In genomic region chr9:37371565-37372464, GRCh38 we compare ENCODE assay signal across 10 cellular contexts. TPM values are rescaled to one million over a fixed set of nuclear protein-coding genes. Genes with fewer than 3 reads are reported as not detected.
DNase-seq lines count a peak whose midpoint lies in the region; ATAC-seq and TF ChIP-seq lines count a peak whose summit lies in the region.
"Had no signal": no experiment of that assay in that cellular context is flagged by ENCODE, and none has a peak within 500 bp of the region (broad histone marks: within the 10 kb centered on the region; RNA-seq: fewer than 3 reads in every experiment).

No MANE protein-coding gene starts in this region.

- H3K27me3 ChIP-seq in Panc1 (ENCODE audit: control insufficient read depth, insufficient read depth, low read length) (0 out of 2 replicates have a peak, but pooled peaks cover 2% of the 10 kb centered on the region), SJCRH30 (no peaks in the 10 kb centered on the region), endodermal cell (ENCODE audit: control insufficient read depth, insufficient read depth, low read length, poor library complexity, severe bottlenecking) (no peaks in the 10 kb centered on the region)

- H3K4me3 Mint-ChIP-seq in activated T-cell treated with anti-CD3 and anti-CD28 coated beads, Interleukin-2, amount 50 U/mL, for 4 hours: no peak overlapping the region
- no peak overlapping the region for H3K4me3 Mint-ChIP-seq in endodermal cell

- CTCF ChIA-PET in Panc1 (lab: Charles Lee): no interaction called here

- H3K4me3 ChIP-seq in Panc1 (ENCODE audit: low read depth in 2 of 2, low read length in 2 of 2) (no peak overlapping the region), SJCRH30 (no peak overlapping the region), endodermal cell (ENCODE audit: low read length) (no peak overlapping the region)

- H3K9me3 ChIP-seq in Panc1 (ENCODE audit: control insufficient read depth, insufficient read depth, low read depth, low read length): no peaks in the 10 kb centered on the region
- H3K9me3 ChIP-seq in SJCRH30 (replicated peaks): no peaks in the 10 kb centered on the region
- H3K9me3 ChIP-seq in endodermal cell (ENCODE audit: control insufficient read depth, low read length): no peaks in the 10 kb centered on the region

- H3K27ac Mint-ChIP-seq in endodermal cell: no peak overlapping the region

- peaks cover 8% of the 10 kb centered on the region for H3K27me3 Mint-ChIP-seq in activated T-cell treated with anti-CD3 and anti-CD28 coated beads, Interleukin-2, amount 50 U/mL, for 4 hours (ENCODE audit: low read depth)
- peaks cover 2% of the 10 kb centered on the region for H3K27me3 Mint-ChIP-seq in endodermal cell (ENCODE audit: insufficient read depth)

- WGBS in endodermal cell (ENCODE audit: insufficient coverage in 1 of 2, insufficient read length in 1 of 2), 2 experiments: 73 to 85% methylated on average over 19 to 20 of the region's 20 CpGs

- H3K36me3 Mint-ChIP-seq in activated T-cell treated with anti-CD3 and anti-CD28 coated beads, Interleukin-2, amount 50 U/mL, for 4 hours (ENCODE audit: insufficient read depth): no peaks in the 10 kb centered on the region
- no peaks in the 10 kb centered on the region for H3K36me3 Mint-ChIP-seq in endodermal cell (ENCODE audit: low read depth)

- TF ChIP-seq CTCF in Panc1 (IDR thresholded peaks at IDR 0.05) (no peak), endodermal cell (conservative IDR thresholded peaks at IDR 0.05) (no peak)

- H3K4me1 ChIP-seq in Panc1 (ENCODE audit: control insufficient read depth, insufficient read depth, low read length) (no peaks in the 10 kb centered on the region), SJCRH30 (no peaks in the 10 kb centered on the region), endodermal cell (ENCODE audit: control insufficient read depth, insufficient read depth, low read length) (no peaks in the 10 kb centered on the region)

- peaks cover 16% of the 10 kb centered on the region for H3K4me1 Mint-ChIP-seq in activated T-cell treated with anti-CD3 and anti-CD28 coated beads, Interleukin-2, amount 50 U/mL, for 4 hours (ENCODE audit: low read depth)
- H3K4me1 Mint-ChIP-seq in endodermal cell: no peaks in the 10 kb centered on the region

- intact Hi-C loops in Panc1 (cut with micrococcal nuclease; ENCODE audit: unreplicated experiment): no loop called here

- POLR2A ChIA-PET in Panc1 (lab: Charles Lee): no interaction called here

- in situ Hi-C loops in Panc1 (cut with HindIII; ENCODE audit: low pct_unique_long_range_greater_than_20kb, low sequenced_read_pairs): no loop called here

- peak; percentile 39 to 53 for ATAC-seq in activated T-cell treated with anti-CD3 and anti-CD28 coated beads, Interleukin-2, amount 50 U/mL, for 4 hours
- ATAC-seq in HG02840 (IDR thresholded peaks at IDR 0.05; ENCODE audit: low FRiP score, unreplicated experiment) (peak; percentile 17), Panc1 (0 out of 2 replicates have a peak, but pooled peaks have one; percentile 16)

- H3K27ac ChIP-seq in Panc1 (ENCODE audit: low read length) (no peak overlapping the region), SJCRH30 (no peak overlapping the region), endodermal cell (ENCODE audit: low read depth, low read length) (no peak overlapping the region)

- H3K36me3 ChIP-seq in Panc1 (ENCODE audit: control insufficient read depth, insufficient read depth, low read length) (no peaks in the 10 kb centered on the region), SJCRH30 (no peaks in the 10 kb centered on the region), endodermal cell (ENCODE audit: control insufficient read depth, insufficient read depth, low read length) (no peaks in the 10 kb centered on the region)

- no peak overlapping the region for H3K9ac ChIP-seq in endodermal cell (ENCODE audit: extremely low read depth, low read length, poor library complexity, severe bottlenecking)

- no peak for DNase-seq in activated T-cell treated with anti-CD3 and anti-CD28 coated beads, Interleukin-2, amount 50 U/mL, for 4 hours
- DNase-seq in activated T-cell treated with anti-CD3 and anti-CD28 coated beads, Interleukin-2, amount 50 U/mL, for 1 hour: no peak
- DNase-seq in Panc1 (ENCODE audit: low read depth, low spot score) (no peak), SJCRH30 (no peak), UCSD-AML1 (lab: John Stamatoyannopoulos, UW; ENCODE audit: unreplicated experiment) (no peak), endodermal cell (no peak)
- peak; percentile 36 for DNase-seq in stimulated activated CD8-positive, alpha-beta memory T cell treated with anti-CD3 and anti-CD28 coated beads, Interleukin-4, amount 100 ng/mL, for 48 hours
- DNase-seq: Calu3, NCI-H1105 treated with DMSO at 0.1 percent for 48 hours had no signal

- no peaks in the 10 kb centered on the region for H3K9me3 Mint-ChIP-seq in activated T-cell treated with anti-CD3 and anti-CD28 coated beads, Interleukin-2, amount 50 U/mL, for 4 hours
- no peaks in the 10 kb centered on the region for H3K9me3 Mint-ChIP-seq in endodermal cell

- no TSS peak for BruUV-seq in Panc1 (replicated peaks; lab: Mats Ljungman, UMichigan)

RNA-seq across cellular contexts. Expression of gene GRHPR, which starts 50.7 kb away (rescaled TPM):
- total RNA-seq in activated T-cell treated with anti-CD3 and anti-CD28 coated beads, Interleukin-2, amount 50 U/mL, for 4 hours: 10 to 100 TPM; 52.8 to 79.1 (median 64.4) TPM
- total RNA-seq in Panc1 (2021; ENCODE audit: unreplicated experiment): 238 TPM
- 439 TPM for polyA plus RNA-seq in Panc1 (2012; ENCODE audit: insufficient read length)
- total RNA-seq in SJCRH30 (2014; rRNA removed; shearing (Covaris generic)): 71.3 and 71.9 TPM in 2 replicates
- total RNA-seq in endodermal cell: 100 to 1,000 TPM; 105 to 128 TPM
- 105 TPM for polyA plus RNA-seq in endodermal cell (2013, experiment 1 of 2)
- 92.7 TPM for polyA plus RNA-seq in endodermal cell (2013, experiment 2 of 2)
